13 cellular contexts compared by ENCODE assay signal in the genomic region with DNA sequence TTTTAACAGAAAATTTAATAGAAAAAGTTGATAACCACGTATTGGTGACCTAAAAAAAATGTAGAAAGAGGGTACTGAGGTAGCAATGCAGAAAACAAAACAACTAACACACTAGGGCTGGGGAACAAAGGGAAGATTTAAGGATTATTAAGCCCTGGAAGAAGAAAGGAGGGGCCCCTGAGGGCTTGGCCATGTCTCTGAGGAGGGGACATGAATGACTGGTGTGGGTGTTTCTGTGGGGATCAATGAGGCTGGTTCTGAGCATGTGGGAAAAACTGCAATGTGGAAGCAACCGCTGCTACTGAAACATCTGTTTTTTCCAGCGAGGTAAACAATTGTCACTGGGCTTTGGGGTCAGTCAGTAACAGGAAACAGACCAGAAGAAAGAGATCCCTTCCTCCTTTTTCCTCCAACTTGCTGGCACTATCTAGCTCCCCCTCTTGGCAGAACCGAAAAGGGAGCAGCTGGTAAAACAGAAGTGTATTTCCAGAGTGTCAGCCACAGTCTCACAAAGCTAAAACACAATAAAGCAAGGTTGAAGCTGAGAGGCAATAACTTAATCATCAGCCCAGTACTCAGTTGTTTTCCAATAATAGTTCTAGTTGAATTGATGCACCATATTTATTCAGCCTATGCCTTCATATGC. TPM values are rescaled to one million over a fixed set of nuclear protein-coding genes. Genes with fewer than 3 reads are reported as not detected.
A peak's percentile ranks its signal among the peaks of the same experiment; 100 is the strongest.
DNase-seq lines count a peak whose midpoint lies in the region; ATAC-seq, FAIRE-seq and TF ChIP-seq lines count a peak whose summit lies in the region.
"Had no signal": no experiment of that assay in that cellular context is flagged by ENCODE, and none has a peak within 500 bp of the region (broad histone marks: within the 10 kb centered on the region; RNA-seq: fewer than 3 reads in every experiment).

No MANE protein-coding gene starts in this region.

- no peak overlapping the region for H3K4me3 ChIP-seq in HepG2 (replicated peaks in 1 of 3; ENCODE audit: insufficient read depth in 1 of 3, low read depth in 2 of 3, low read length in 3 of 3)
- H3K4me3 ChIP-seq in right lobe of liver = no peak overlapping the region
- H3K4me3 ChIP-seq in NT2/D1 (ENCODE audit: insufficient read length, low read depth) = no peak overlapping the region
- H3K4me3 ChIP-seq in fibroblast of lung (replicated peaks in 1 of 4; ENCODE audit: control extremely low read depth in 1 of 4, insufficient read depth in 1 of 4, low read depth in 3 of 4, low read length in 4 of 4) = no peak overlapping the region
- no peak overlapping the region for H3K4me3 ChIP-seq in prostate gland

- no peak for DNase-seq in HepG2 (ENCODE audit: low spot score)
- no peak for DNase-seq in right lobe of liver
- peak; percentile 6 for DNase-seq in NT2/D1 (ENCODE audit: low read depth, low spot score)
- peak in 1 of 2 donors; percentile 8 for DNase-seq in fibroblast of lung (ENCODE audit: low read depth in 2 of 2)
- no peak for DNase-seq in prostate gland (ENCODE audit: low spot score)
- no peak for DNase-seq in GM19240 (ENCODE audit: insufficient read length, low spot score)
- DNase-seq in NCI-H1092 (lab: John Stamatoyannopoulos, UW) = no peak
- DNase-seq: amniotic stem cell, Caco-2, NCI-H1694 had no signal

- ATAC-seq in HepG2 (no peak), right lobe of liver (no peak), HG03045 (IDR thresholded peaks at IDR 0.05; ENCODE audit: unreplicated experiment) (no peak)
- ATAC-seq: activated CD4-positive, CD25-positive, alpha-beta regulatory T cell treated with anti-CD3 and anti-CD28 coated beads, Interleukin-2, amount 50 U/mL, for 24 hours had no signal

- H4K20me1 ChIP-seq in HepG2 (ENCODE audit: insufficient read depth, low read length) = no peaks in the 10 kb centered on the region
- H4K20me1 ChIP-seq in fibroblast of lung (ENCODE audit: control insufficient read depth, extremely low read depth, insufficient read depth, low read length) = no peaks in the 10 kb centered on the region

- BruUV-seq in HepG2 (replicated peaks; lab: Mats Ljungman, UMichigan) = no TSS peak

- TF ChIP-seq RAD21 in HepG2 (CRISPR knock-in tag; IDR thresholded peaks at IDR 0.05) = no peak

- H3K36me3 ChIP-seq in HepG2 (replicated peaks in 1 of 2; ENCODE audit: control insufficient read depth in 1 of 2, insufficient read depth in 2 of 2, low read length in 2 of 2) = no peaks in the 10 kb centered on the region
- no peaks in the 10 kb centered on the region for H3K36me3 ChIP-seq in right lobe of liver
- no peaks in the 10 kb centered on the region for H3K36me3 ChIP-seq in NT2/D1 (ENCODE audit: insufficient read depth, insufficient read length, low read length)
- H3K36me3 ChIP-seq in fibroblast of lung (ENCODE audit: control insufficient read depth, insufficient read depth, low read length) = no peaks in the 10 kb centered on the region
- H3K36me3 ChIP-seq in prostate gland = no peaks in the 10 kb centered on the region

- no peak for TF ChIP-seq EP300 in HepG2 (IDR thresholded peaks at IDR 0.05; ENCODE audit: low read depth in 2 of 2, low read length in 2 of 2)
- TF ChIP-seq EP300 in HepG2 (CRISPR knock-in tag; IDR thresholded peaks at IDR 0.05; ENCODE audit: borderline replicate concordance) = no peak

- H3K9ac ChIP-seq in HepG2 (ENCODE audit: insufficient read depth, low read depth, low read length) = no peak overlapping the region
- H3K9ac ChIP-seq in NT2/D1 (ENCODE audit: insufficient read length, low read depth) = no peak overlapping the region
- H3K9ac ChIP-seq in fibroblast of lung (ENCODE audit: insufficient read depth, low read length) = no peak overlapping the region
- H3K9ac ChIP-seq: parathyroid adenoma had no signal

- intact Hi-C loops in HepG2 (cut with micrococcal nuclease; ENCODE audit: unreplicated experiment) = no loop called here
- intact Hi-C loops in right lobe of liver (cut with DNase I) = no loop called here
- intact Hi-C loops in prostate gland (cut with DNase I) = no loop called here

- TF ChIP-seq CTCF in HepG2 (CRISPR knock-in tag; IDR thresholded peaks at IDR 0.05) (peak; percentile 33; the same call in 1 of the 2 replicates), right lobe of liver (IDR thresholded peaks at IDR 0.05) (peak in 1 of 4 donors; percentile 6), fibroblast of lung (conservative IDR thresholded peaks at IDR 0.05 in 1 of 2, IDR thresholded peaks at IDR 0.05 in 1 of 2; ENCODE audit: low read depth in 1 of 2, low read length in 2 of 2) (peak; percentile 42 to 47), prostate gland (IDR thresholded peaks at IDR 0.05) (no peak)

- H2AFZ ChIP-seq in HepG2 (ENCODE audit: low read length) = no peak overlapping the region
- H2AFZ ChIP-seq in fibroblast of lung (ENCODE audit: low read length) = no peak overlapping the region
- H2AFZ ChIP-seq: parathyroid adenoma had no signal

- peaks cover 7% of the 10 kb centered on the region for H3K9me3 ChIP-seq in HepG2 (ENCODE audit: low read length)
- peaks cover 0 to 5% (median 0%) of the 10 kb centered on the region in 4 donors for H3K9me3 ChIP-seq in right lobe of liver
- no peaks in the 10 kb centered on the region for H3K9me3 ChIP-seq in NT2/D1 (ENCODE audit: insufficient read depth, low read length)
- H3K9me3 ChIP-seq in fibroblast of lung (ENCODE audit: control insufficient read depth, insufficient read depth, low read depth, low read length) = no peaks in the 10 kb centered on the region
- no peaks in the 10 kb centered on the region for H3K9me3 ChIP-seq in prostate gland

- in situ Hi-C loops in HepG2 (cut with HindIII; ENCODE audit: extremely low pct_ligation_motif_present, low pct_unique_long_range_greater_than_20kb) = no loop called here

- H3K4me2 ChIP-seq in HepG2 (ENCODE audit: low read depth, low read length) = no peak overlapping the region
- H3K4me2 ChIP-seq in fibroblast of lung (ENCODE audit: extremely low read depth, insufficient read depth, low read length) = no peak overlapping the region

- CTCF ChIA-PET in HepG2 (lab: Yijun Ruan, JAX; ENCODE audit: low intra/inter-chr PET ratio, low total read pairs) = no interaction called here

- H3K4me1 ChIP-seq in HepG2 (ENCODE audit: insufficient read depth, low read length) (no peaks in the 10 kb centered on the region), right lobe of liver (no peaks in the 10 kb centered on the region), NT2/D1 (ENCODE audit: insufficient read depth, insufficient read length) (no peaks in the 10 kb centered on the region), fibroblast of lung (ENCODE audit: control insufficient read depth, extremely low read depth, insufficient read depth, low read length) (no peaks in the 10 kb centered on the region), prostate gland (replicated peaks) (no peaks in the 10 kb centered on the region)
- H3K4me1 ChIP-seq: Caco-2, parathyroid adenoma had no signal

- 46% methylated on average over 4 of the region's 4 CpGs for WGBS in HepG2 (ENCODE audit: low lambda C conversion rate)
- WGBS in right lobe of liver (ENCODE audit: insufficient coverage, low coverage, low lambda C conversion rate, missing lambda C conversion rate) = 63% methylated on average over 3 of the region's 4 CpGs
- WGBS in prostate gland = 51% methylated on average over 4 of the region's 4 CpGs

- H3K27ac ChIP-seq in HepG2 (ENCODE audit: extremely low read length, insufficient read depth, low read length) = no peak overlapping the region
- H3K27ac ChIP-seq in right lobe of liver = no peak overlapping the region
- no peak overlapping the region for H3K27ac ChIP-seq in fibroblast of lung (ENCODE audit: insufficient read depth, low read length)
- H3K27ac ChIP-seq in prostate gland = no peak overlapping the region
- H3K27ac ChIP-seq: parathyroid adenoma had no signal

- POLR2A ChIA-PET in HepG2 (lab: Yijun Ruan, JAX) = no interaction called here

- no peak for FAIRE-seq in HepG2 (lab: Jason Lieb, UNC)

- no peaks in the 10 kb centered on the region for H3K79me2 ChIP-seq in HepG2 (ENCODE audit: insufficient read depth, low read length)
- H3K79me2 ChIP-seq in fibroblast of lung (ENCODE audit: control insufficient read depth, insufficient read depth, low read length) = no peaks in the 10 kb centered on the region
- H3K79me2 ChIP-seq: parathyroid adenoma had no signal

- H3K27me3 ChIP-seq in HepG2 (ENCODE audit: control insufficient read depth in 1 of 2, insufficient read depth in 2 of 2, low read length in 2 of 2) (no peaks in the 10 kb centered on the region), right lobe of liver (no peaks in the 10 kb centered on the region), NT2/D1 (ENCODE audit: insufficient read depth, insufficient read length) (no peaks in the 10 kb centered on the region), fibroblast of lung (ENCODE audit: control insufficient read depth, insufficient read depth, low read length) (no peaks in the 10 kb centered on the region), prostate gland (replicated peaks; ENCODE audit: insufficient read depth) (no peaks in the 10 kb centered on the region)

- TF ChIP-seq POLR2A in HepG2 (IDR thresholded peaks at IDR 0.05; ENCODE audit: insufficient read depth in 1 of 2, low read depth in 2 of 2, low read length in 2 of 2) (no peak), right lobe of liver (IDR thresholded peaks at IDR 0.05) (no peak), prostate gland (IDR thresholded peaks at IDR 0.05) (no peak)

RNA-seq across cellular contexts. Expression of gene ATPSCKMT, which starts 48.3 kb away (rescaled TPM):
- total RNA-seq in HepG2 (2016; rRNA removed; fragmentation: Illumina TruSeq; extraction: Trizol) = 12.1 and 15.0 TPM in 2 replicates
- total RNA-seq in HepG2 (2016; cell fraction: cytosol; rRNA removed; fragmentation: Illumina TruSeq; extraction: Trizol; ENCODE audit: low read depth) = 4.0 and 4.9 TPM in 2 replicates
- total RNA-seq in HepG2 (2016; cell fraction: insoluble cytoplasmic fraction; rRNA removed; fragmentation: Illumina TruSeq; extraction: Trizol) = 13.6 and 19.6 TPM in 2 replicates
- total RNA-seq in HepG2 (2016; cell fraction: membrane; rRNA removed; fragmentation: Illumina TruSeq; extraction: Trizol) = 4.1 and 5.4 TPM in 2 replicates
- total RNA-seq in HepG2 (2016; cell fraction: nucleus; rRNA removed; fragmentation: Illumina TruSeq; extraction: Trizol) = 16.6 and 21.5 TPM in 2 replicates
- 3.7 and 5.7 TPM in 2 replicates for polyA plus RNA-seq in HepG2 (2011; rRNA removed)
- polyA plus RNA-seq in HepG2 (2011; cell fraction: cytosol; rRNA removed) = 5.1 and 9.0 TPM in 2 replicates
- 3.9 and 7.9 TPM in 2 replicates for polyA plus RNA-seq in HepG2 (2011; cell fraction: nucleus; rRNA removed)
- 4.2 and 4.3 TPM in 2 replicates for polyA plus RNA-seq in HepG2 (2012)
- 1.1 and 1.9 TPM in 2 replicates for polyA plus RNA-seq in HepG2 (2016; cell fraction: cytosol; fragmentation: Illumina TruSeq; extraction: Trizol; ENCODE audit: low read depth)
- 10.6 and 12.7 TPM in 2 replicates for polyA plus RNA-seq in HepG2 (2016; cell fraction: insoluble cytoplasmic fraction; fragmentation: Illumina TruSeq; extraction: Trizol; ENCODE audit: low read depth)
- 2.4 and 2.7 TPM in 2 replicates for polyA plus RNA-seq in HepG2 (2016; cell fraction: membrane; fragmentation: Illumina TruSeq; extraction: Trizol; ENCODE audit: low read depth)
- 16.2 and 20.4 TPM in 2 replicates for polyA plus RNA-seq in HepG2 (2016; cell fraction: nucleus; fragmentation: Illumina TruSeq; extraction: Trizol; ENCODE audit: insufficient read depth, low read depth)
- 5.1 and 23.0 TPM in 2 replicates for polyA minus RNA-seq in HepG2 (2011; rRNA and poly(A)+ RNA removed; ENCODE audit: low replicate concordance)
- 2.2 and 4.3 TPM in 2 replicates for polyA minus RNA-seq in HepG2 (2011; cell fraction: cytosol; rRNA and poly(A)+ RNA removed)
- 17.3 and 18.8 TPM in 2 replicates for polyA minus RNA-seq in HepG2 (2011; cell fraction: nucleus; rRNA and poly(A)+ RNA removed)
- 10 to 100 TPM in 5 of 6 experiments, 1 to 10 TPM in 1; 7.5 to 16.0 (median 14.1) TPM for total RNA-seq in right lobe of liver
- total RNA-seq in fibroblast of lung = 18.0 and 31.4 TPM in 2 replicates
- 18.7 and 23.7 TPM in 2 replicates for polyA plus RNA-seq in fibroblast of lung
- polyA plus RNA-seq in fibroblast of lung (2012) = 15.6 and 17.6 TPM in 2 replicates
- polyA minus RNA-seq in fibroblast of lung (ENCODE audit: low replicate concordance) = 1.3 and 1.4 TPM in 2 replicates
- 10 to 100 TPM; 18.1 to 25.9 TPM for total RNA-seq in prostate gland

RNA-seq across cellular contexts. Expression of gene CCT5, which starts 48.7 kb away (rescaled TPM):
- total RNA-seq in HepG2 (2016; rRNA removed; fragmentation: Illumina TruSeq; extraction: Trizol) = 708 and 1,053 TPM in 2 replicates
- total RNA-seq in HepG2 (2016; cell fraction: cytosol; rRNA removed; fragmentation: Illumina TruSeq; extraction: Trizol; ENCODE audit: low read depth) = 114 and 133 TPM in 2 replicates
- 720 and 1,097 TPM in 2 replicates for total RNA-seq in HepG2 (2016; cell fraction: insoluble cytoplasmic fraction; rRNA removed; fragmentation: Illumina TruSeq; extraction: Trizol)
- 191 and 222 TPM in 2 replicates for total RNA-seq in HepG2 (2016; cell fraction: membrane; rRNA removed; fragmentation: Illumina TruSeq; extraction: Trizol)
- 268 and 275 TPM in 2 replicates for total RNA-seq in HepG2 (2016; cell fraction: nucleus; rRNA removed; fragmentation: Illumina TruSeq; extraction: Trizol)
- 294 and 319 TPM in 2 replicates for polyA plus RNA-seq in HepG2 (2011; rRNA removed)
- 302 and 393 TPM in 2 replicates for polyA plus RNA-seq in HepG2 (2011; cell fraction: cytosol; rRNA removed)
- 114 and 130 TPM in 2 replicates for polyA plus RNA-seq in HepG2 (2011; cell fraction: nucleus; rRNA removed)
- 339 and 386 TPM in 2 replicates for polyA plus RNA-seq in HepG2 (2012)
- polyA plus RNA-seq in HepG2 (2016; cell fraction: cytosol; fragmentation: Illumina TruSeq; extraction: Trizol; ENCODE audit: low read depth) = 82.0 and 88.3 TPM in 2 replicates
- 785 and 829 TPM in 2 replicates for polyA plus RNA-seq in HepG2 (2016; cell fraction: insoluble cytoplasmic fraction; fragmentation: Illumina TruSeq; extraction: Trizol; ENCODE audit: low read depth)
- 96.5 and 109 TPM in 2 replicates for polyA plus RNA-seq in HepG2 (2016; cell fraction: membrane; fragmentation: Illumina TruSeq; extraction: Trizol; ENCODE audit: low read depth)
- 284 and 310 TPM in 2 replicates for polyA plus RNA-seq in HepG2 (2016; cell fraction: nucleus; fragmentation: Illumina TruSeq; extraction: Trizol; ENCODE audit: insufficient read depth, low read depth)
- 354 and 1,739 TPM in 2 replicates for polyA minus RNA-seq in HepG2 (2011; rRNA and poly(A)+ RNA removed; ENCODE audit: low replicate concordance)
- polyA minus RNA-seq in HepG2 (2011; cell fraction: cytosol; rRNA and poly(A)+ RNA removed) = 264 and 280 TPM in 2 replicates
- 179 and 238 TPM in 2 replicates for polyA minus RNA-seq in HepG2 (2011; cell fraction: nucleus; rRNA and poly(A)+ RNA removed)
- 100 to 1,000 TPM in 2 of 6 experiments, 10 to 100 TPM in 4; 39.7 to 124 (median 74.8) TPM for total RNA-seq in right lobe of liver
- total RNA-seq in fibroblast of lung = 360 and 406 TPM in 2 replicates
- 341 and 519 TPM in 2 replicates for polyA plus RNA-seq in fibroblast of lung
- polyA plus RNA-seq in fibroblast of lung (2012) = 264 and 410 TPM in 2 replicates
- 128 and 198 TPM in 2 replicates for polyA minus RNA-seq in fibroblast of lung (ENCODE audit: low replicate concordance)
- 100 to 1,000 TPM; 113 to 140 TPM for total RNA-seq in prostate gland

Comparison
In these comparisons a context has a peak if more than half of its experiments do, and no peak if none do; other contexts are left out.
1. CTCF ChIP-seq: peak in HepG2 (single experiment) and fibroblast of lung (2 of 2); none in prostate gland (0 of 4).